ENCODE assay signal across 21 cellular contexts in genomic region chr19:5003781-5004180, GRCh38.
"Had no signal": no experiment of that assay in that cellular context is flagged by ENCODE, and none has a peak within 500 bp of the region (broad histone marks: within the 10 kb centered on the region; RNA-seq: fewer than 3 reads in every experiment).

No MANE protein-coding gene starts in this region.

- H3K27ac Mint-ChIP-seq: activated CD8-positive, alpha-beta T cell treated with anti-CD3 and anti-CD28 coated beads, Interleukin-2, amount 10 ng/mL, durations not matched to agents 7 days and 5 days; dendritic cell treated with granulocyte-macrophage colony-stimulating factor and Interleukin-4, amounts not matched to agents 40 ng/mL and 50 ng/mL, for 4 days; stimulated activated effector memory CD8-positive, alpha-beta T cell treated with anti-CD3 and anti-CD28 coated beads, Interleukin-12 subunit alpha, Interleukin-12 subunit beta, amount 100 ng/mL, for 72 hours; type B pancreatic cell had no signal

- DNase-seq: activated CD4-positive, alpha-beta T cell treated with anti-CD3 and anti-CD28 coated beads, Interleukin-2, amount 10 ng/mL, durations not matched to agents 7 days and 5 days; activated CD4-positive, CD25-positive, alpha-beta regulatory T cell treated with anti-CD3 and anti-CD28 coated beads, Interleukin-2, amount 50 U/mL, for 72 hours; activated CD8-positive, alpha-beta T cell treated with anti-CD3 and anti-CD28 coated beads, Interleukin-2, amount 10 ng/mL, durations not matched to agents 7 days and 5 days; activated T-cell treated with anti-CD3 and anti-CD28 coated beads, Interleukin-2, amount 50 U/mL, for 1 hour; adrenal gland; effector CD4-positive, alpha-beta T cell; erythroblast; foreskin keratinocyte; kidney; naive B cell; right lobe of liver; stimulated activated CD4-positive, alpha-beta T cell treated with anti-CD3 and anti-CD28 coated beads, Interleukin-2, amount 100 ng/mL, for 24 hours; stomach had no signal

- H3K9me3 Mint-ChIP-seq: dendritic cell treated with granulocyte-macrophage colony-stimulating factor and Interleukin-4, amounts not matched to agents 40 ng/mL and 50 ng/mL, for 4 days; stimulated activated effector memory CD8-positive, alpha-beta T cell treated with anti-CD3 and anti-CD28 coated beads, Interleukin-12 subunit alpha, Interleukin-12 subunit beta, amount 100 ng/mL, for 72 hours; type B pancreatic cell had no signal

- H3K4me3 Mint-ChIP-seq: activated CD4-positive, alpha-beta T cell treated with anti-CD3 and anti-CD28 coated beads, Interleukin-2, amount 10 ng/mL, durations not matched to agents 7 days and 5 days; activated CD8-positive, alpha-beta T cell treated with anti-CD3 and anti-CD28 coated beads, Interleukin-2, amount 10 ng/mL, durations not matched to agents 7 days and 5 days; dendritic cell treated with granulocyte-macrophage colony-stimulating factor and Interleukin-4, amounts not matched to agents 40 ng/mL and 50 ng/mL, for 4 days; naive B cell; stimulated activated effector memory CD8-positive, alpha-beta T cell treated with anti-CD3 and anti-CD28 coated beads, Interleukin-12 subunit alpha, Interleukin-12 subunit beta, amount 100 ng/mL, for 72 hours; type B pancreatic cell had no signal

- H3K27me3 Mint-ChIP-seq: activated CD4-positive, alpha-beta T cell treated with anti-CD3 and anti-CD28 coated beads, Interleukin-2, amount 10 ng/mL, durations not matched to agents 7 days and 5 days; dendritic cell treated with granulocyte-macrophage colony-stimulating factor and Interleukin-4, amounts not matched to agents 40 ng/mL and 50 ng/mL, for 4 days; naive B cell; type B pancreatic cell had no signal

- ATAC-seq: activated CD8-positive, alpha-beta T cell treated with anti-CD3 and anti-CD28 coated beads, Interleukin-2, amount 10 ng/mL, durations not matched to agents 7 days and 5 days; foreskin keratinocyte; left lung; stimulated activated effector memory CD8-positive, alpha-beta T cell treated with anti-CD3 and anti-CD28 coated beads, Interleukin-12 subunit alpha, Interleukin-12 subunit beta, amount 100 ng/mL, for 72 hours had no signal

- H3K4me3 ChIP-seq: adrenal gland, cardiac muscle cell, left lung, lung, skin epidermis, stomach, vagina had no signal
